Comparison of ENCODE assay signal across 1 cellular context in genomic region chr22:36365020-36365411, GRCh38.
A peak's percentile ranks its signal among the peaks of the same experiment; 100 is the strongest.
TF ChIP-seq lines count a peak whose summit lies in the region.

No MANE protein-coding gene starts in this region.

TF ChIP-seq in IMR-90, 13 proteins besides CTCF, POLR2A, EP300 and RAD21 (continued from another document):
- TF ChIP-seq NFE2L2 (IDR thresholded peaks at IDR 0.05; ENCODE audit: low read depth, low read length), result peak; percentile 31; the same call in 1 of the 2 replicates
- peak; percentile 59; the same call in 1 of the 2 replicates for TF ChIP-seq MAZ (IDR thresholded peaks at IDR 0.05; ENCODE audit: borderline replicate concordance, low read depth, low read length)
- TF ChIP-seq CHD1 (IDR thresholded peaks at IDR 0.05; ENCODE audit: low read depth, low read length), result no peak
- peak; percentile 45 for TF ChIP-seq RCOR1 (IDR thresholded peaks at IDR 0.05; ENCODE audit: insufficient replicate concordance, low read length)
